Comparison of ENCODE assay signal across 24 cellular contexts in the genomic region with DNA sequence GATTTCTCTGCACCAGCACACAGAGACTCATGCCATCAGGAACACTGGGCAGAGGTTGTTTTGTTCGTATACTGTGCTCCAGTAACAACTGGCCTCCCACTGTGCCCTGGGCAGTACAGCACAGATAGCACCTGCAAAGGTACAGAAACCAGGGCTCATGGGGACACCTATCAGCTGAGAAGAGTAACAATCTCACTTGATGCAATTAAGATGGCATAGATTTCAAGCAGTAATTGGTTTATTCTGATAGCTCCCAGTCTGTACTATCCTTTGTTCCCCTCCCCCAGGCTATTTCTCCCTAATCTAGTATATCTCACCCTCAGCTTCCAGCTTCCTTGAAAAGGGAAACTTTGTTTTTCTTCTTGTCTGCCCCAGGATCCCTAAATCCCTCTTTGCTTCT.
"Had no signal": no experiment of that assay in that cellular context is flagged by ENCODE, and none has a peak within 500 bp of the region (broad histone marks: within the 10 kb centered on the region; RNA-seq: fewer than 3 reads in every experiment).

No MANE protein-coding gene starts in this region.

- H3K4me1 ChIP-seq: body of pancreas, sigmoid colon, stomach, suprapubic skin, tibial nerve had no signal

- H3K9me3 ChIP-seq: body of pancreas, sigmoid colon, stomach, suprapubic skin, tibial nerve had no signal

- ATAC-seq: activated CD8-positive, alpha-beta memory T cell treated with anti-CD3 and anti-CD28 coated beads, Interleukin-2, amount 10 ng/mL, durations not matched to agents 7 days and 5 days; activated CD8-positive, alpha-beta T cell treated with anti-CD3 and anti-CD28 coated beads for 36 hours; body of pancreas; left lobe of liver; naive thymus-derived CD8-positive, alpha-beta T cell; stimulated activated memory B cell treated with anti-CD40 and anti-IgM and Interleukin-4, amounts not matched to agents 10 μg/mL and 1 μg/mL and 100 μg/mL, for 72 hours had no signal

- H3K4me1 Mint-ChIP-seq: activated CD4-positive, alpha-beta T cell treated with anti-CD3 and anti-CD28 coated beads, Interleukin-2, amount 10 ng/mL, durations not matched to agents 7 days and 5 days; activated CD8-positive, alpha-beta memory T cell treated with anti-CD3 and anti-CD28 coated beads, Interleukin-2, amount 10 ng/mL, durations not matched to agents 7 days and 5 days; activated naive CD4-positive, alpha-beta T cell treated with anti-CD3 and anti-CD28 coated beads, Interleukin-2, amount 50 U/mL, for 24 hours; immature natural killer cell; mesothelial cell of epicardium; naive thymus-derived CD8-positive, alpha-beta T cell; stimulated activated memory B cell treated with anti-CD40 and anti-IgM and Interleukin-4, amounts not matched to agents 10 μg/mL and 1 μg/mL and 100 μg/mL, for 72 hours had no signal

- H3K4me3 Mint-ChIP-seq: activated CD4-positive, alpha-beta T cell treated with anti-CD3 and anti-CD28 coated beads, Interleukin-2, amount 10 ng/mL, durations not matched to agents 7 days and 5 days; activated CD8-positive, alpha-beta memory T cell treated with anti-CD3 and anti-CD28 coated beads, Interleukin-2, amount 10 ng/mL, durations not matched to agents 7 days and 5 days; activated CD8-positive, alpha-beta T cell treated with anti-CD3 and anti-CD28 coated beads for 36 hours; activated naive CD4-positive, alpha-beta T cell treated with anti-CD3 and anti-CD28 coated beads, Interleukin-2, amount 50 U/mL, for 24 hours; immature natural killer cell; mesothelial cell of epicardium; naive thymus-derived CD8-positive, alpha-beta T cell; stimulated activated memory B cell treated with anti-CD40 and anti-IgM and Interleukin-4, amounts not matched to agents 10 μg/mL and 1 μg/mL and 100 μg/mL, for 72 hours had no signal

- H3K9me3 Mint-ChIP-seq: activated CD8-positive, alpha-beta T cell treated with anti-CD3 and anti-CD28 coated beads for 36 hours; stimulated activated memory B cell treated with anti-CD40 and anti-IgM and Interleukin-4, amounts not matched to agents 10 μg/mL and 1 μg/mL and 100 μg/mL, for 72 hours had no signal

- H3K27me3 ChIP-seq: body of pancreas, cardiac muscle cell, sigmoid colon, stomach, suprapubic skin, tibial nerve had no signal

- H3K27ac Mint-ChIP-seq: activated CD4-positive, alpha-beta T cell treated with anti-CD3 and anti-CD28 coated beads, Interleukin-2, amount 10 ng/mL, durations not matched to agents 7 days and 5 days; activated CD8-positive, alpha-beta memory T cell treated with anti-CD3 and anti-CD28 coated beads, Interleukin-2, amount 10 ng/mL, durations not matched to agents 7 days and 5 days; activated CD8-positive, alpha-beta T cell treated with anti-CD3 and anti-CD28 coated beads for 36 hours; activated naive CD4-positive, alpha-beta T cell treated with anti-CD3 and anti-CD28 coated beads, Interleukin-2, amount 50 U/mL, for 24 hours; immature natural killer cell; mesothelial cell of epicardium; naive thymus-derived CD8-positive, alpha-beta T cell; progenitor cell of endocrine pancreas; stimulated activated memory B cell treated with anti-CD40 and anti-IgM and Interleukin-4, amounts not matched to agents 10 μg/mL and 1 μg/mL and 100 μg/mL, for 72 hours had no signal

- H3K27me3 Mint-ChIP-seq: activated CD4-positive, alpha-beta T cell treated with anti-CD3 and anti-CD28 coated beads, Interleukin-2, amount 10 ng/mL, durations not matched to agents 7 days and 5 days; activated CD8-positive, alpha-beta memory T cell treated with anti-CD3 and anti-CD28 coated beads, Interleukin-2, amount 10 ng/mL, durations not matched to agents 7 days and 5 days; activated CD8-positive, alpha-beta T cell treated with anti-CD3 and anti-CD28 coated beads for 36 hours; activated naive CD4-positive, alpha-beta T cell treated with anti-CD3 and anti-CD28 coated beads, Interleukin-2, amount 50 U/mL, for 24 hours; naive thymus-derived CD8-positive, alpha-beta T cell; progenitor cell of endocrine pancreas; stimulated activated memory B cell treated with anti-CD40 and anti-IgM and Interleukin-4, amounts not matched to agents 10 μg/mL and 1 μg/mL and 100 μg/mL, for 72 hours had no signal

- H3K36me3 ChIP-seq: cardiac muscle cell, sigmoid colon, stomach, suprapubic skin, tibial nerve, WERI-Rb-1 had no signal

- H3K4me3 ChIP-seq: body of pancreas, cardiac muscle cell, sigmoid colon, smooth muscle cell, stomach, suprapubic skin, tibial nerve had no signal

- H3K4me2 ChIP-seq: smooth muscle cell had no signal

- H3K36me3 Mint-ChIP-seq: activated CD8-positive, alpha-beta memory T cell treated with anti-CD3 and anti-CD28 coated beads, Interleukin-2, amount 10 ng/mL, durations not matched to agents 7 days and 5 days; activated naive CD4-positive, alpha-beta T cell treated with anti-CD3 and anti-CD28 coated beads, Interleukin-2, amount 50 U/mL, for 24 hours; immature natural killer cell; mesothelial cell of epicardium; naive thymus-derived CD8-positive, alpha-beta T cell; stimulated activated memory B cell treated with anti-CD40 and anti-IgM and Interleukin-4, amounts not matched to agents 10 μg/mL and 1 μg/mL and 100 μg/mL, for 72 hours had no signal

- DNase-seq: activated CD4-positive, alpha-beta T cell treated with anti-CD3 and anti-CD28 coated beads, Interleukin-2, amount 10 ng/mL, durations not matched to agents 7 days and 5 days; activated CD4-positive, CD25-positive, alpha-beta regulatory T cell treated with anti-CD3 and anti-CD28 coated beads, Interleukin-2, amount 50 U/mL, for 72 hours; activated CD8-positive, alpha-beta memory T cell treated with anti-CD3 and anti-CD28 coated beads, Interleukin-2, amount 10 ng/mL, durations not matched to agents 7 days and 5 days; activated CD8-positive, alpha-beta T cell treated with anti-CD3 and anti-CD28 coated beads for 36 hours; activated effector memory CD4-positive, alpha-beta T cell treated with anti-CD3 and anti-CD28 coated beads, Interleukin-2, amount 50 U/mL, for 16 hours; activated T-cell treated with anti-CD3 and anti-CD28 coated beads for 4 hours; anterior cingulate cortex; body of pancreas; immature natural killer cell; naive thymus-derived CD8-positive, alpha-beta T cell; retina; sigmoid colon; stimulated activated CD4-positive, alpha-beta T cell treated with anti-CD3 and anti-CD28 coated beads, Interleukin-15, amount 100 ng/mL, for 24 hours; stomach; WERI-Rb-1 had no signal

- H3K27ac ChIP-seq: body of pancreas, cardiac muscle cell, sigmoid colon, stomach, suprapubic skin, tibial nerve, WERI-Rb-1 had no signal
